ENCODE assay signal across 28 cellular contexts in the genomic region with DNA sequence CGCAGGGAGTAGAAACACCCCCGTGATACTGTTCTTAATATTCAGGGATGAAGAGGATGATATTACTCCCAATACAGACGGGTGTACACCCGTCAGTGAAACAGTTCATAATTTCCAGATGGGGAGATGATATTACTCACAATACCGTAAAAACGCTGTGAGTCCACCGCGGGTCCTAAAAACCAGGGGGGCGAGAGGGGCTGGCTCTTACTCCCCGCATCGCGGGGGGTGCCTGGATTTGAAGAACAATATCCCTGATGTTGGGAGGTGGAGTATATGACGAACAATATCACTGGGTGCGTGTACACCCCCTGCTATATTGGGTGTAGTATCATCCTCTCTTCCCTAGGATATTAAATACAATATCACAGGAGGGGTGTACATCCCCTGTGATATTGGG. TPM values are rescaled to one million over a fixed set of nuclear protein-coding genes. Genes with fewer than 3 reads are reported as not detected.
A peak's percentile ranks its signal among the peaks of the same experiment; 100 is the strongest.
DNase-seq lines count a peak whose midpoint lies in the region; ATAC-seq and TF ChIP-seq lines count a peak whose summit lies in the region.
"Had no signal": no experiment of that assay in that cellular context is flagged by ENCODE, and none has a peak within 500 bp of the region (broad histone marks: within the 10 kb centered on the region; RNA-seq: fewer than 3 reads in every experiment).

No MANE protein-coding gene starts in this region.

- no peaks in the 10 kb centered on the region for H3K36me3 Mint-ChIP-seq in activated CD8-positive, alpha-beta memory T cell treated with anti-CD3 and anti-CD28 coated beads, Interleukin-2, amount 10 ng/mL, durations not matched to agents 7 days and 5 days
- H3K36me3 Mint-ChIP-seq in CD8-positive, alpha-beta T cell: no peaks in the 10 kb centered on the region
- H3K36me3 Mint-ChIP-seq in activated CD4-positive, alpha-beta memory T cell treated with anti-CD3 and anti-CD28 coated beads, Interleukin-2, amount 10 ng/mL, durations not matched to agents 7 days and 5 days (ENCODE audit: low read depth): no peaks in the 10 kb centered on the region

- CTCF ChIA-PET in activated CD8-positive, alpha-beta memory T cell treated with anti-CD3 and anti-CD28 coated beads, Interleukin-2, amount 10 ng/mL, durations not matched to agents 7 days and 5 days (lab: Charles Lee): no interaction called here
- CTCF ChIA-PET in CD8-positive, alpha-beta T cell (lab: Charles Lee): no interaction called here
- CTCF ChIA-PET in activated CD4-positive, alpha-beta memory T cell treated with anti-CD3 and anti-CD28 coated beads, Interleukin-2, amount 10 ng/mL, durations not matched to agents 7 days and 5 days (lab: Charles Lee): no interaction called here

- H3K4me3 Mint-ChIP-seq in activated CD8-positive, alpha-beta memory T cell treated with anti-CD3 and anti-CD28 coated beads, Interleukin-2, amount 10 ng/mL, durations not matched to agents 7 days and 5 days: no peak overlapping the region
- no peak overlapping the region for H3K4me3 Mint-ChIP-seq in CD8-positive, alpha-beta T cell
- no peak overlapping the region for H3K4me3 Mint-ChIP-seq in activated CD4-positive, alpha-beta memory T cell treated with anti-CD3 and anti-CD28 coated beads, Interleukin-2, amount 10 ng/mL, durations not matched to agents 7 days and 5 days
- H3K4me3 Mint-ChIP-seq: B cell; nephron progenitor cell; stimulated activated naive CD8-positive, alpha-beta T cell treated with anti-CD3 and anti-CD28 coated beads, Interleukin-15, Interleukin-2, amounts not matched to agents 100 ng/mL and 50 ng/mL, for 24 hours; T-helper 1 cell treated with Interleukin-12 subunit alpha and Interleukin-12 subunit beta and Interleukin-4 antibody, amounts not matched to agents 30 μg/mL and 1 μg/mL, for 36 hours had no signal

- no peaks in the 10 kb centered on the region for H3K4me1 Mint-ChIP-seq in activated CD8-positive, alpha-beta memory T cell treated with anti-CD3 and anti-CD28 coated beads, Interleukin-2, amount 10 ng/mL, durations not matched to agents 7 days and 5 days
- H3K4me1 Mint-ChIP-seq in CD8-positive, alpha-beta T cell (ENCODE audit: low read depth): no peaks in the 10 kb centered on the region
- no peaks in the 10 kb centered on the region for H3K4me1 Mint-ChIP-seq in activated CD4-positive, alpha-beta memory T cell treated with anti-CD3 and anti-CD28 coated beads, Interleukin-2, amount 10 ng/mL, durations not matched to agents 7 days and 5 days
- H3K4me1 Mint-ChIP-seq: B cell, nephron progenitor cell had no signal

- H3K9me3 ChIP-seq in CD8-positive, alpha-beta T cell (ENCODE audit: low read length): no peaks in the 10 kb centered on the region
- H3K9me3 ChIP-seq: heart left ventricle, lower lobe of right lung, ovary, SK-N-SH had no signal

- H3K36me3 ChIP-seq in CD8-positive, alpha-beta T cell (ENCODE audit: insufficient read depth, low read length): no peaks in the 10 kb centered on the region
- H3K36me3 ChIP-seq: heart left ventricle, lower lobe of right lung, ovary had no signal

- no peak overlapping the region for H3K27ac ChIP-seq in CD8-positive, alpha-beta T cell (ENCODE audit: low read depth, low read length)
- H3K27ac ChIP-seq: heart left ventricle, lower lobe of right lung, ovary had no signal

- no peak overlapping the region for H3K4me3 ChIP-seq in CD8-positive, alpha-beta T cell (ENCODE audit: low read depth, low read length)
- H3K4me3 ChIP-seq: heart left ventricle, lower lobe of right lung, ovary, smooth muscle cell had no signal

- no peaks in the 10 kb centered on the region for H3K9me3 Mint-ChIP-seq in activated CD8-positive, alpha-beta memory T cell treated with anti-CD3 and anti-CD28 coated beads, Interleukin-2, amount 10 ng/mL, durations not matched to agents 7 days and 5 days (ENCODE audit: low read depth)
- no peaks in the 10 kb centered on the region for H3K9me3 Mint-ChIP-seq in CD8-positive, alpha-beta T cell
- H3K9me3 Mint-ChIP-seq in activated CD4-positive, alpha-beta memory T cell treated with anti-CD3 and anti-CD28 coated beads, Interleukin-2, amount 10 ng/mL, durations not matched to agents 7 days and 5 days: no peaks in the 10 kb centered on the region
- H3K9me3 Mint-ChIP-seq: stimulated activated naive CD8-positive, alpha-beta T cell treated with anti-CD3 and anti-CD28 coated beads, Interleukin-15, Interleukin-2, amounts not matched to agents 100 ng/mL and 50 ng/mL, for 24 hours; T-helper 1 cell treated with Interleukin-12 subunit alpha and Interleukin-12 subunit beta and Interleukin-4 antibody, amounts not matched to agents 30 μg/mL and 1 μg/mL, for 36 hours had no signal

- H3K27me3 Mint-ChIP-seq in activated CD8-positive, alpha-beta memory T cell treated with anti-CD3 and anti-CD28 coated beads, Interleukin-2, amount 10 ng/mL, durations not matched to agents 7 days and 5 days: no peaks in the 10 kb centered on the region
- peaks cover 4% of the 10 kb centered on the region for H3K27me3 Mint-ChIP-seq in CD8-positive, alpha-beta T cell (ENCODE audit: low read depth)
- H3K27me3 Mint-ChIP-seq in activated CD4-positive, alpha-beta memory T cell treated with anti-CD3 and anti-CD28 coated beads, Interleukin-2, amount 10 ng/mL, durations not matched to agents 7 days and 5 days: no peaks in the 10 kb centered on the region

- intact Hi-C loops in CD8-positive, alpha-beta T cell (cut with DNase I, micrococcal nuclease): loop anchor here in 1 of 2 experiments (10.0 kb wide), 1 partner anchor 52 kb away; a partner anchor contains a TSS
- intact Hi-C loops in head of caudate nucleus (cut with DNase I) (no loop called here), Right ventricle myocardium superior (cut with DNase I) (no loop called here)

- no peak overlapping the region for H3K27ac Mint-ChIP-seq in activated CD8-positive, alpha-beta memory T cell treated with anti-CD3 and anti-CD28 coated beads, Interleukin-2, amount 10 ng/mL, durations not matched to agents 7 days and 5 days
- H3K27ac Mint-ChIP-seq in CD8-positive, alpha-beta T cell: no peak overlapping the region
- H3K27ac Mint-ChIP-seq in activated CD4-positive, alpha-beta memory T cell treated with anti-CD3 and anti-CD28 coated beads, Interleukin-2, amount 10 ng/mL, durations not matched to agents 7 days and 5 days: no peak overlapping the region
- H3K27ac Mint-ChIP-seq: B cell; nephron progenitor cell; stimulated activated naive CD8-positive, alpha-beta T cell treated with anti-CD3 and anti-CD28 coated beads, Interleukin-15, Interleukin-2, amounts not matched to agents 100 ng/mL and 50 ng/mL, for 24 hours; T-helper 1 cell treated with Interleukin-12 subunit alpha and Interleukin-12 subunit beta and Interleukin-4 antibody, amounts not matched to agents 30 μg/mL and 1 μg/mL, for 36 hours had no signal

- POLR2A ChIA-PET in CD8-positive, alpha-beta T cell (lab: Charles Lee): no interaction called here
- POLR2A ChIA-PET in activated CD4-positive, alpha-beta memory T cell treated with anti-CD3 and anti-CD28 coated beads, Interleukin-2, amount 10 ng/mL, durations not matched to agents 7 days and 5 days (lab: Charles Lee): no interaction called here

- no peaks in the 10 kb centered on the region for H3K27me3 ChIP-seq in CD8-positive, alpha-beta T cell (ENCODE audit: insufficient read depth, low read length)
- H3K27me3 ChIP-seq: heart left ventricle, ovary had no signal

- DNase-seq in activated CD8-positive, alpha-beta memory T cell treated with anti-CD3 and anti-CD28 coated beads, Interleukin-2, amount 10 ng/mL, durations not matched to agents 7 days and 5 days: peak; percentile 64
- no peak for DNase-seq in activated CD8-positive, alpha-beta memory T cell treated with anti-CD3 and anti-CD28 coated beads for 24 hours
- DNase-seq in CD8-positive, alpha-beta T cell: peak in 1 of 7 experiments; percentile 32
- peak; percentile 46 for DNase-seq in activated CD4-positive, alpha-beta memory T cell treated with anti-CD3 and anti-CD28 coated beads, Interleukin-2, amount 10 ng/mL, durations not matched to agents 7 days and 5 days
- peak; percentile 2 for DNase-seq in central memory CD4-positive, alpha-beta T cell
- no peak for DNase-seq in head of caudate nucleus
- no peak for DNase-seq in Right ventricle myocardium superior
- DNase-seq: caudate nucleus; DMS53; heart left ventricle; lower lobe of right lung; NCI-H510A; nephron progenitor cell; ovary; SK-N-SH; stimulated activated CD4-positive, alpha-beta T cell treated with anti-CD3 and anti-CD28 coated beads, Interleukin-2, amount 100 ng/mL, for 48 hours had no signal

- ATAC-seq in activated CD8-positive, alpha-beta memory T cell treated with anti-CD3 and anti-CD28 coated beads, Interleukin-2, amount 10 ng/mL, durations not matched to agents 7 days and 5 days: peak; percentile 47
- ATAC-seq in CD8-positive, alpha-beta T cell: peak; percentile 43
- ATAC-seq in Right ventricle myocardium superior (ENCODE audit: poor library complexity) (no peak), GM18511 (IDR thresholded peaks at IDR 0.05; ENCODE audit: unreplicated experiment) (no peak)
- ATAC-seq: heart left ventricle, HepG2, lower lobe of right lung had no signal

- no peaks in the 10 kb centered on the region for H3K4me1 ChIP-seq in CD8-positive, alpha-beta T cell (ENCODE audit: insufficient read depth, low read length)
- H3K4me1 ChIP-seq: heart left ventricle, lower lobe of right lung had no signal

- no peak for TF ChIP-seq CTCF in CD8-positive, alpha-beta T cell (IDR thresholded peaks at IDR 0.05)

RNA-seq across cellular contexts. Expression of a gene that starts 20.5 kb away (rescaled TPM):
- not detected for total RNA-seq in activated CD8-positive, alpha-beta memory T cell treated with anti-CD3 and anti-CD28 coated beads, Interleukin-2, amount 10 ng/mL, durations not matched to agents 7 days and 5 days
- not detected for total RNA-seq in CD8-positive, alpha-beta T cell
- not detected for total RNA-seq in activated CD4-positive, alpha-beta memory T cell treated with anti-CD3 and anti-CD28 coated beads, Interleukin-2, amount 10 ng/mL, durations not matched to agents 7 days and 5 days
- not detected for total RNA-seq in Right ventricle myocardium superior
- total RNA-seq: A673, B cell, fibroblast of villous mesenchyme, G401, H1, heart left ventricle, HepG2, kidney epithelial cell, lower lobe of right lung, mononuclear cell, ovary, smooth muscle cell had no signal

RNA-seq across cellular contexts. Expression of a gene that starts 48.9 kb away (rescaled TPM):
- 10 to 100 TPM; 59.9 to 65.2 TPM for total RNA-seq in activated CD8-positive, alpha-beta memory T cell treated with anti-CD3 and anti-CD28 coated beads, Interleukin-2, amount 10 ng/mL, durations not matched to agents 7 days and 5 days
- total RNA-seq in CD8-positive, alpha-beta T cell: 10 to 100 TPM; 48.4 to 49.7 TPM
- 10 to 100 TPM; 72.4 to 75.6 TPM for total RNA-seq in activated CD4-positive, alpha-beta memory T cell treated with anti-CD3 and anti-CD28 coated beads, Interleukin-2, amount 10 ng/mL, durations not matched to agents 7 days and 5 days
- total RNA-seq in Right ventricle myocardium superior: 4.7 TPM

Comparison
In these comparisons a context has a peak if more than half of its experiments do, and no peak if none do; other contexts are left out.
1. DNase-seq: peak in activated CD8-positive, alpha-beta memory T cell treated with anti-CD3 and anti-CD28 coated beads, Interleukin-2, amount 10 ng/mL, durations not matched to agents 7 days and 5 days (single experiment), activated CD4-positive, alpha-beta memory T cell treated with anti-CD3 and anti-CD28 coated beads, Interleukin-2, amount 10 ng/mL, durations not matched to agents 7 days and 5 days (single experiment) and central memory CD4-positive, alpha-beta T cell (single experiment); none in activated CD8-positive, alpha-beta memory T cell treated with anti-CD3 and anti-CD28 coated beads for 24 hours (single experiment), head of caudate nucleus (0 of 42) and Right ventricle myocardium superior (single experiment).
2. ATAC-seq: peak in activated CD8-positive, alpha-beta memory T cell treated with anti-CD3 and anti-CD28 coated beads, Interleukin-2, amount 10 ng/mL, durations not matched to agents 7 days and 5 days (single experiment) and CD8-positive, alpha-beta T cell (single experiment); none in Right ventricle myocardium superior (single experiment) and GM18511 (single experiment).